28 cellular contexts compared by ENCODE assay signal in the genomic region with DNA sequence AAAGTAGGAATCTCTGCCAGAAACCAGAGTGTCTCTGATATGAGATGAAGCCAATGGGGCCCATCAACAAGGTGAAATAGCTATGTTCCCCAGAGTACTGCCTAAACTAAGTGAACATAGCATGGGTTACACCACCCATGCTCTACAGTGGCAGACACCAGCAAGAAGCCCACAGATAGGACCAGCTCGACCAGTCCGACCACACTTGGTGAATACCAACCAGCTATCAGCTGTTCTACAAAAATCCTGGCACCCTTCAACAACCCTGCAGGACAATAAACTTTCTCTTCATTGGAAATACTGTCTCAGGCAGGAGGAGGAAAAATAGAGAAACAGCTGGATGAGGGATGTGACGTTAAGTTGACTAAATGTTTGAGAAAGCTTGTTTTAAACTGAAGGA.
"Had no signal": no experiment of that assay in that cellular context is flagged by ENCODE, and none has a peak within 500 bp of the region (broad histone marks: within the 10 kb centered on the region; RNA-seq: fewer than 3 reads in every experiment).

No MANE protein-coding gene starts in this region.

- H3K36me3 Mint-ChIP-seq: immature natural killer cell; mesothelial cell of epicardium; naive thymus-derived CD4-positive, alpha-beta T cell; neural progenitor cell; stimulated activated memory B cell treated with anti-CD40 and anti-IgM and Interleukin-4, amounts not matched to agents 10 μg/mL and 1 μg/mL and 100 μg/mL, for 72 hours had no signal

- H3K27ac Mint-ChIP-seq: effector memory CD8-positive, alpha-beta T cell; immature natural killer cell; mesothelial cell of epicardium; naive thymus-derived CD4-positive, alpha-beta T cell; nephron; neural progenitor cell; progenitor cell of endocrine pancreas; stimulated activated memory B cell treated with anti-CD40 and anti-IgM and Interleukin-4, amounts not matched to agents 10 μg/mL and 1 μg/mL and 100 μg/mL, for 72 hours had no signal

- H3K9me3 Mint-ChIP-seq: effector memory CD8-positive, alpha-beta T cell; mesothelial cell of epicardium; nephron; neural progenitor cell; stimulated activated memory B cell treated with anti-CD40 and anti-IgM and Interleukin-4, amounts not matched to agents 10 μg/mL and 1 μg/mL and 100 μg/mL, for 72 hours had no signal

- H3K4me3 Mint-ChIP-seq: effector memory CD8-positive, alpha-beta T cell; immature natural killer cell; mesothelial cell of epicardium; naive thymus-derived CD4-positive, alpha-beta T cell; nephron; neural progenitor cell; stimulated activated memory B cell treated with anti-CD40 and anti-IgM and Interleukin-4, amounts not matched to agents 10 μg/mL and 1 μg/mL and 100 μg/mL, for 72 hours had no signal

- H3K4me3 ChIP-seq: coronary artery, lung, mucosa of descending colon, neural progenitor cell, right atrium auricular region, smooth muscle cell, testis, tibial artery, upper lobe of left lung, uterus had no signal

- H3K4me1 Mint-ChIP-seq: immature natural killer cell; mesothelial cell of epicardium; naive thymus-derived CD4-positive, alpha-beta T cell; nephron; stimulated activated memory B cell treated with anti-CD40 and anti-IgM and Interleukin-4, amounts not matched to agents 10 μg/mL and 1 μg/mL and 100 μg/mL, for 72 hours had no signal

- ATAC-seq: effector memory CD8-positive, alpha-beta T cell; mucosa of descending colon; naive thymus-derived CD4-positive, alpha-beta T cell; sciatic nerve; stimulated activated memory B cell treated with anti-CD40 and anti-IgM and Interleukin-4, amounts not matched to agents 10 μg/mL and 1 μg/mL and 100 μg/mL, for 72 hours; stimulated activated naive CD8-positive, alpha-beta T cell treated with anti-CD3 and anti-CD28 coated beads, Interleukin-15, Interleukin-2, amounts not matched to agents 100 U/mL and 50 U/mL, for 24 hours had no signal

- H3K27me3 Mint-ChIP-seq: effector memory CD8-positive, alpha-beta T cell; progenitor cell of endocrine pancreas; stimulated activated memory B cell treated with anti-CD40 and anti-IgM and Interleukin-4, amounts not matched to agents 10 μg/mL and 1 μg/mL and 100 μg/mL, for 72 hours had no signal

- DNase-seq: dermis blood vessel endothelial cell; effector memory CD8-positive, alpha-beta T cell; hypothalamus; immature natural killer cell; islet precursor cell; kidney glomerular epithelial cell; mesenchymal stem cell; mucosa of descending colon; naive thymus-derived CD4-positive, alpha-beta T cell; stimulated activated CD4-positive, alpha-beta T cell treated with anti-CD3 and anti-CD28 coated beads, Interleukin-12 subunit alpha, Interleukin-12 subunit beta, amount 100 ng/mL, for 4 hours; stimulated activated CD4-positive, alpha-beta T cell treated with anti-CD3 and anti-CD28 coated beads, Interleukin-2, amount 100 ng/mL, for 24 hours; stimulated activated CD4-positive, alpha-beta T cell treated with anti-CD3 and anti-CD28 coated beads, Interleukin-4, amount 100 ng/mL, for 24 hours; stimulated activated naive CD8-positive, alpha-beta T cell treated with anti-CD3 and anti-CD28 coated beads, Interleukin-15, Interleukin-2, amounts not matched to agents 100 U/mL and 50 U/mL, for 24 hours; substantia nigra; testis; tibial artery; upper lobe of left lung; uterus had no signal
